33 cellular contexts compared by ENCODE assay signal in genomic region chr11:118631510-118631909, GRCh38. TPM values are rescaled to one million over a fixed set of nuclear protein-coding genes. Genes with fewer than 3 reads are reported as not detected.
"Had no signal": no experiment of that assay in that cellular context is flagged by ENCODE, and none has a peak within 500 bp of the region (broad histone marks: within the 10 kb centered on the region; RNA-seq: fewer than 3 reads in every experiment).

No MANE protein-coding gene starts in this region.

- H3K4me3 ChIP-seq: body of pancreas, coronary artery, gastroesophageal sphincter, lower lobe of right lung, pancreas, prostate gland, testis, uterus had no signal

- H3K27ac ChIP-seq: body of pancreas, lower lobe of right lung, pancreas, prostate gland, testis, WERI-Rb-1 had no signal

- H3K36me3 Mint-ChIP-seq: activated CD4-positive, alpha-beta memory T cell treated with anti-CD3 and anti-CD28 coated beads for 36 hours; activated naive CD4-positive, alpha-beta T cell treated with anti-CD3 and anti-CD28 coated beads, Interleukin-2, amount 50 U/mL, for 72 hours; immature natural killer cell had no signal

- H3K4me3 Mint-ChIP-seq: activated CD4-positive, alpha-beta memory T cell treated with anti-CD3 and anti-CD28 coated beads for 36 hours; activated CD4-positive, alpha-beta T cell treated with anti-CD3 and anti-CD28 coated beads, Interleukin-2, amount 10 ng/mL, durations not matched to agents 24 days and 14 days; activated T-cell treated with anti-CD3 and anti-CD28 coated beads, Interleukin-2, amount 50 U/mL, for 24 hours; activated T-helper 17 cell treated with anti-CD3 and anti-CD28 coated beads, Interleukin-2, amount 50 U/mL, for 72 hours; effector memory CD8-positive, alpha-beta T cell; immature natural killer cell; nephron; type B pancreatic cell had no signal

- ATAC-seq: activated naive CD4-positive, alpha-beta T cell treated with anti-CD3 and anti-CD28 coated beads, Interleukin-2, amount 50 U/mL, for 72 hours; activated T-helper 17 cell treated with anti-CD3 and anti-CD28 coated beads, Interleukin-2, amount 50 U/mL, for 72 hours; body of pancreas; effector memory CD8-positive, alpha-beta T cell; gastroesophageal sphincter; lower lobe of right lung; pancreas had no signal

- H3K4me1 Mint-ChIP-seq: activated T-helper 17 cell treated with anti-CD3 and anti-CD28 coated beads, Interleukin-2, amount 50 U/mL, for 72 hours; immature natural killer cell had no signal

- H3K27ac Mint-ChIP-seq: activated CD4-positive, alpha-beta memory T cell treated with anti-CD3 and anti-CD28 coated beads for 36 hours; activated CD4-positive, alpha-beta T cell treated with anti-CD3 and anti-CD28 coated beads, Interleukin-2, amount 10 ng/mL, durations not matched to agents 24 days and 14 days; activated T-cell treated with anti-CD3 and anti-CD28 coated beads, Interleukin-2, amount 50 U/mL, for 24 hours; activated T-helper 17 cell treated with anti-CD3 and anti-CD28 coated beads, Interleukin-2, amount 50 U/mL, for 72 hours; effector memory CD8-positive, alpha-beta T cell; immature natural killer cell; nephron; type B pancreatic cell had no signal

- H3K27me3 ChIP-seq: body of pancreas, gastroesophageal sphincter, pancreas, testis, uterus had no signal

- H3K9me3 Mint-ChIP-seq: activated CD4-positive, alpha-beta memory T cell treated with anti-CD3 and anti-CD28 coated beads for 36 hours; activated CD4-positive, alpha-beta T cell treated with anti-CD3 and anti-CD28 coated beads, Interleukin-2, amount 10 ng/mL, durations not matched to agents 24 days and 14 days; activated naive CD4-positive, alpha-beta T cell treated with anti-CD3 and anti-CD28 coated beads, Interleukin-2, amount 50 U/mL, for 72 hours; activated T-cell treated with anti-CD3 and anti-CD28 coated beads, Interleukin-2, amount 50 U/mL, for 24 hours; activated T-helper 17 cell treated with anti-CD3 and anti-CD28 coated beads, Interleukin-2, amount 50 U/mL, for 72 hours; effector memory CD8-positive, alpha-beta T cell; immature natural killer cell; nephron; type B pancreatic cell had no signal

- H3K36me3 ChIP-seq: prostate gland, uterus had no signal

- DNase-seq: activated CD4-positive, alpha-beta memory T cell treated with anti-CD3 and anti-CD28 coated beads for 36 hours; activated CD4-positive, alpha-beta T cell treated with anti-CD3 and anti-CD28 coated beads, Interleukin-2, amount 10 ng/mL, durations not matched to agents 24 days and 14 days; activated CD4-positive, CD25-positive, alpha-beta regulatory T cell treated with anti-CD3 and anti-CD28 coated beads, Interleukin-2, amount 50 U/mL, for 72 hours; activated CD8-positive, alpha-beta memory T cell treated with anti-CD3 and anti-CD28 coated beads, Interleukin-2, amount 50 U/mL, for 48 hours; activated naive CD4-positive, alpha-beta T cell; activated T-cell treated with anti-CD3 and anti-CD28 coated beads, Interleukin-2, amount 50 U/mL, for 24 hours; body of pancreas; cerebellar nuclear complex; effector memory CD8-positive, alpha-beta T cell; hypothalamus; immature natural killer cell; lower lobe of right lung; mesenchymal stem cell; retina; stimulated activated CD4-positive, alpha-beta T cell treated with anti-CD3 and anti-CD28 coated beads, Interleukin-15, amount 100 ng/mL, for 24 hours; stimulated activated CD4-positive, alpha-beta T cell treated with anti-CD3 and anti-CD28 coated beads, Interleukin-2, amount 100 ng/mL, for 24 hours; stimulated activated naive CD4-positive, alpha-beta T cell; T-helper 9 cell; testis; uterus; WERI-Rb-1 had no signal

- H3K27me3 Mint-ChIP-seq: activated CD4-positive, alpha-beta memory T cell treated with anti-CD3 and anti-CD28 coated beads for 36 hours; activated T-cell treated with anti-CD3 and anti-CD28 coated beads, Interleukin-2, amount 50 U/mL, for 24 hours; activated T-helper 17 cell treated with anti-CD3 and anti-CD28 coated beads, Interleukin-2, amount 50 U/mL, for 72 hours; type B pancreatic cell had no signal

- H3K9me3 ChIP-seq: body of pancreas, gastroesophageal sphincter, lower lobe of right lung, pancreas, prostate gland, testis, uterus had no signal

RNA-seq across cellular contexts. Expression of gene TREH, which starts 47.9 kb away (rescaled TPM):
- total RNA-seq: activated CD4-positive, alpha-beta memory T cell treated with anti-CD3 and anti-CD28 coated beads for 36 hours; activated CD4-positive, alpha-beta T cell treated with anti-CD3 and anti-CD28 coated beads, Interleukin-2, amount 10 ng/mL, durations not matched to agents 24 days and 14 days; activated CD8-positive, alpha-beta memory T cell treated with anti-CD3 and anti-CD28 coated beads for 36 hours; activated naive CD4-positive, alpha-beta T cell treated with anti-CD3 and anti-CD28 coated beads, Interleukin-2, amount 50 U/mL, for 72 hours; activated T-helper 17 cell treated with anti-CD3 and anti-CD28 coated beads, Interleukin-2, amount 50 U/mL, for 72 hours; fibroblast of lung; fibroblast of villous mesenchyme; gastroesophageal sphincter; T-helper 1 cell treated with Interleukin-12 subunit alpha and Interleukin-12 subunit beta and Interleukin-4 antibody, amounts not matched to agents 30 ng/mL and 1 ng/mL, for 36 hours; uterus had no signal
- polyA plus RNA-seq: fibroblast of lung, immature natural killer cell had no signal
